Comparison of ENCODE assay signal across 8 cellular contexts in the genomic region with DNA sequence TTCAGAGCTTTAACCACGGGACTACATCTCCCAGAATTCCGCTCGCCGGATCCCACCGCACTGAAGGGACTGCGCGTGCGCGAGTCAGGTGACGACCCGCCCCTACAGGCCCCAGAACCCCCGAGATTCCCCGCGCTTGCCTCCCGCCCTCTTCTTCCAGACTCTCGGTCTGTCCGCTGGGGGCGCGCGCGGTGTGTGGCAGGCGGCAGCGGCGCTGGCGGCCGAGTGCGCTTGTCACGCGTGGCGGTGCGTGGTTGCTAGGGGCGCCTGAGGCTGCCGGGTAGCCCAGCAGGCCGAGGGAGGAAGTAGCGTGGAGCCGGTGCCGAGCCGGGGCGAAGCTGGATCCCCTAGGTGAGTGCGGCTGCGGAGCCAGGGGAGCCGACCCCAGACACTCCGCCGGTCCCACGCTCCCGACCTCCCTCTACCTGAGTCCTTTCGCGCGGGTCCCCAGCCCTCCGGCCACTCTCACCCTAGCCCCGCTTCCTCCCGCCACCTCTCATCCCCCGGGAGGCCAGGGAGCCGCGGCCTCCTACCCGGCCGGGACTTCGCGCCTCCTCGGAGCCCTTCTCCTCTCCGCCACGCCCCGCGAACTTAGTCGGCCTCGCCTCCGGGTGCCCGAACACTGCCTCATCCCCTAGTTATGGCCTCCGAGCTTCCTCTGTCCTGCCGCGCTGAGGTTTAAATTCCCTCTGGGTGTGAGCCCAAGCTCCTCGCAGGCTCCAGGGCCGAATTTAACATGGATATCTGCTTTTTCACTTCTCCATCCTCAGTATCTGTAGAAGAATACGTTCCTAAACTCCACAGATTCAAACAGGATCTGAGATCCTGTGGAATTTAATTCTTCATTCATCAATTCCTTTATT. TPM values are rescaled to one million over a fixed set of nuclear protein-coding genes. Genes with fewer than 3 reads are reported as not detected.
A peak's percentile ranks its signal among the peaks of the same experiment; 100 is the strongest.
DNase-seq lines count a peak whose midpoint lies in the region; ATAC-seq and TF ChIP-seq lines count a peak whose summit lies in the region.

A gene with protein sequence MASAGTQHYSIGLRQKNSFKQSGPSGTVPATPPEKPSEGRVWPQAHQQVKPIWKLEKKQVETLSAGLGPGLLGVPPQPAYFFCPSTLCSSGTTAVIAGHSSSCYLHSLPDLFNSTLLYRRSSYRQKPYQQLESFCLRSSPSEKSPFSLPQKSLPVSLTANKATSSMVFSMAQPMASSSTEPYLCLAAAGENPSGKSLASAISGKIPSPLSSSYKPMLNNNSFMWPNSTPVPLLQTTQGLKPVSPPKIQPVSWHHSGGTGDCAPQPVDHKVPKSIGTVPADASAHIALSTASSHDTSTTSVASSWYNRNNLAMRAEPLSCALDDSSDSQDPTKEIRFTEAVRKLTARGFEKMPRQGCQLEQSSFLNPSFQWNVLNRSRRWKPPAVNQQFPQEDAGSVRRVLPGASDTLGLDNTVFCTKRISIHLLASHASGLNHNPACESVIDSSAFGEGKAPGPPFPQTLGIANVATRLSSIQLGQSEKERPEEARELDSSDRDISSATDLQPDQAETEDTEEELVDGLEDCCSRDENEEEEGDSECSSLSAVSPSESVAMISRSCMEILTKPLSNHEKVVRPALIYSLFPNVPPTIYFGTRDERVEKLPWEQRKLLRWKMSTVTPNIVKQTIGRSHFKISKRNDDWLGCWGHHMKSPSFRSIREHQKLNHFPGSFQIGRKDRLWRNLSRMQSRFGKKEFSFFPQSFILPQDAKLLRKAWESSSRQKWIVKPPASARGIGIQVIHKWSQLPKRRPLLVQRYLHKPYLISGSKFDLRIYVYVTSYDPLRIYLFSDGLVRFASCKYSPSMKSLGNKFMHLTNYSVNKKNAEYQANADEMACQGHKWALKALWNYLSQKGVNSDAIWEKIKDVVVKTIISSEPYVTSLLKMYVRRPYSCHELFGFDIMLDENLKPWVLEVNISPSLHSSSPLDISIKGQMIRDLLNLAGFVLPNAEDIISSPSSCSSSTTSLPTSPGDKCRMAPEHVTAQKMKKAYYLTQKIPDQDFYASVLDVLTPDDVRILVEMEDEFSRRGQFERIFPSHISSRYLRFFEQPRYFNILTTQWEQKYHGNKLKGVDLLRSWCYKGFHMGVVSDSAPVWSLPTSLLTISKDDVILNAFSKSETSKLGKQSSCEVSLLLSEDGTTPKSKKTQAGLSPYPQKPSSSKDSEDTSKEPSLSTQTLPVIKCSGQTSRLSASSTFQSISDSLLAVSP (plus strand): TSS at position 149 of the 863 bp plus-strand sequence. CDS start 26,842 bp downstream, outside the sequence.

- peak within 1 kb of the TSS; percentile 83 for H3K27ac ChIP-seq in caudate nucleus (ENCODE audit: low read depth, low read length)

- no peaks in the 10 kb centered on the region for H3K9me3 Mint-ChIP-seq in activated B cell treated with CpG ODN at 0.5 μM for 24 hours

- H3K4me3 Mint-ChIP-seq in activated B cell treated with CpG ODN at 0.5 μM for 24 hours = peak within 1 kb of the TSS; percentile 91

- H3K4me1 Mint-ChIP-seq in activated B cell treated with CpG ODN at 0.5 μM for 24 hours = peaks cover 26% of the 10 kb centered on the region

- peaks cover 7% of the 10 kb centered on the region for H3K36me3 Mint-ChIP-seq in activated B cell treated with CpG ODN at 0.5 μM for 24 hours (ENCODE audit: low read depth)

- POLR2A ChIA-PET in activated B cell treated with CpG ODN at 0.5 μM for 24 hours (lab: Charles Lee) = interaction anchor here (0.5 to 2.2 kb wide), 13 partner anchors 8 to 677 kb away, joined by 3 to 17 read pairs (median 3); a partner anchor contains a TSS

- CTCF ChIA-PET in activated B cell treated with CpG ODN at 0.5 μM for 24 hours (lab: Charles Lee) = interaction anchor here (0.7 to 1.9 kb wide), 5 partner anchors 8 to 187 kb away, joined by 3 to 11 read pairs (median 4); a partner anchor contains a TSS

- TF ChIP-seq CTCF in AG09319 (IDR thresholded peaks at IDR 0.05; ENCODE audit: low read depth, low read length) = peak; percentile 68
- no peak for TF ChIP-seq CTCF in activated B cell treated with CpG ODN at 0.5 μM for 24 hours (IDR thresholded peaks at IDR 0.05)

- peak within 1 kb of the TSS; percentile 86 for H3K27ac Mint-ChIP-seq in activated B cell treated with CpG ODN at 0.5 μM for 24 hours

- ATAC-seq in GM19023 (IDR thresholded peaks at IDR 0.05; ENCODE audit: unreplicated experiment) (peak; percentile 91), HG03280 (IDR thresholded peaks at IDR 0.05; ENCODE audit: unreplicated experiment) (peak; percentile 97), activated B cell treated with CpG ODN at 0.5 μM for 24 hours (ENCODE audit: low read depth) (peak; percentile 97)

- peak; percentile 89 for DNase-seq in AG09319 (ENCODE audit: extremely low read depth, low read depth)
- DNase-seq in NCI-H345 (lab: John Stamatoyannopoulos, UW) = peak; percentile 96
- peak; percentile 98 for DNase-seq in activated B cell treated with CpG ODN at 0.5 μM for 24 hours
- peak; percentile 66 to 99 (median 97) for DNase-seq in caudate nucleus (lab: John Stamatoyannopoulos, UW)
- DNase-seq in inferior parietal cortex (ENCODE audit: extremely low spot score) = peak; percentile 95
- peak; percentile 95 to 97 for DNase-seq in stimulated activated CD4-positive, alpha-beta T cell treated with anti-CD3 and anti-CD28 coated beads, Interleukin-12 subunit alpha, Interleukin-12 subunit beta, amount 100 ng/mL, for 24 hours (ENCODE audit: low read depth in 2 of 2)

- intact Hi-C loops in activated B cell treated with CpG ODN at 0.5 μM for 24 hours (cut with micrococcal nuclease) = loop anchor here (1.0 to 5.0 kb wide), 14 partner anchors 39 to 831 kb away; a partner anchor contains a TSS

- no peaks in the 10 kb centered on the region for H3K27me3 Mint-ChIP-seq in activated B cell treated with CpG ODN at 0.5 μM for 24 hours

RNA-seq across cellular contexts. Expression of the gene that starts here (rescaled TPM):
- total RNA-seq in activated B cell treated with CpG ODN at 0.5 μM for 24 hours = 36.0 and 37.2 TPM in 2 replicates

Comparison
In these comparisons a context has a peak if more than half of its experiments do, and no peak if none do; other contexts are left out.
1. Peak in every context shown above with its lines: DNase-seq, ATAC-seq and H3K27ac ChIP-seq.